8 cellular contexts compared by ENCODE assay signal in genomic region chr19:52821206-52821960, GRCh38. TPM values are rescaled to one million over a fixed set of nuclear protein-coding genes. Genes with fewer than 3 reads are reported as not detected.
A peak's percentile ranks its signal among the peaks of the same experiment; 100 is the strongest.
DNase-seq lines count a peak whose midpoint lies in the region; ATAC-seq, FAIRE-seq and TF ChIP-seq lines count a peak whose summit lies in the region.
"Not testable (repeated sequence)": the region's sequence is repeated elsewhere in the genome, so short reads cannot be mapped to it uniquely, and the experiment has no call there.

Gene ZNF28 (minus strand): TSS chr19:52821633. CDS start chr19:52817958, 3,675 bp downstream.

- DNase-seq in A549 (ENCODE audit: low read depth in 1 of 2, low spot score in 1 of 2) = not testable (repeated sequence)
- DNase-seq in NCI-H2196 (lab: John Stamatoyannopoulos, UW; ENCODE audit: unreplicated experiment) = peak; percentile 30
- DNase-seq in activated CD4-positive, alpha-beta T cell treated with anti-CD3 and anti-CD28 coated beads for 4 hours = peak; percentile 56 to 62
- DNase-seq in cerebellum (ENCODE audit: low spot score) = peak; percentile 61
- peak; percentile 73 for DNase-seq in islet precursor cell
- peak; percentile 69 for DNase-seq in small intestine

- H3K27me3 ChIP-seq in small intestine (ENCODE audit: control insufficient read depth in 2 of 2, insufficient read depth in 2 of 2, low read length in 2 of 2) = not testable (repeated sequence)

- H3K4me1 ChIP-seq in A549; small intestine (ENCODE audit: control insufficient read depth in 2 of 2, insufficient read depth in 1 of 2, low read depth in 1 of 2, low read length in 1 of 2): not testable (repeated sequence)

- not testable (repeated sequence) for TF ChIP-seq RAD21 in A549 (conservative IDR thresholded peaks at IDR 0.05 in 1 of 2, IDR thresholded peaks at IDR 0.05 in 1 of 2)

- 14% methylated on average over 18 of the region's 44 CpGs for WGBS in A549 (ENCODE audit: missing lambda C conversion rate)
- 2 to 4% (median 2%) methylated on average over 18 to 36 of the region's 44 CpGs for WGBS in small intestine, 3 donors

- CTCF ChIA-PET in A549 (lab: Yijun Ruan, JAX) = not testable (repeated sequence)

- not testable (repeated sequence) for FAIRE-seq in A549 (lab: Jason Lieb, UNC); small intestine (lab: Jason Lieb, UNC)

- peaks cover 46% of the 10 kb centered on the region for H3K9me3 ChIP-seq in A549
- H3K9me3 ChIP-seq in small intestine (ENCODE audit: control insufficient read depth, low read depth) = not testable (repeated sequence)

- not testable (repeated sequence) for TF ChIP-seq CTCF in A549 (IDR thresholded peaks at IDR 0.05)

- not testable (repeated sequence) for H3K4me3 ChIP-seq in A549
- peak within 1 kb of the TSS; percentile 49 to 61 for H3K4me3 ChIP-seq in small intestine (ENCODE audit: low read depth in 1 of 2, low read length in 2 of 2)

- not testable (repeated sequence) for TF ChIP-seq EP300 in A549 (IDR thresholded peaks at IDR 0.05)

- H3K27ac ChIP-seq in A549 = not testable (repeated sequence)
- peak within 1 kb of the TSS in 1 of 2 donors; percentile 27 for H3K27ac ChIP-seq in small intestine (ENCODE audit: low read depth in 1 of 2, low read length in 1 of 2)

- not testable (repeated sequence) for TF ChIP-seq POLR2A in A549 (IDR thresholded peaks at IDR 0.05; ENCODE audit: low read length)

- H3K4me2 ChIP-seq in A549 = not testable (repeated sequence)

- not testable (repeated sequence) for H3K36me3 ChIP-seq in small intestine (ENCODE audit: control insufficient read depth in 2 of 2, insufficient read depth in 2 of 2, low read length in 2 of 2)

- POLR2A ChIA-PET in A549 (lab: Yijun Ruan, JAX) = interaction anchor here (0.6 kb wide), 1 partner anchor 27 kb away, joined by 3 read pairs; no protein-coding TSS in a partner anchor

- ATAC-seq in A549 (peak; percentile 43 to 89; a peak in 4 of 6 replicates), GM18870 (IDR thresholded peaks at IDR 0.05; ENCODE audit: unreplicated experiment) (peak; percentile 55), HG03095 (IDR thresholded peaks at IDR 0.05; ENCODE audit: unreplicated experiment) (peak; percentile 94)

RNA-seq across cellular contexts. Expression of gene ZNF28, which starts in this region (rescaled TPM):
- 2.6 and 4.0 TPM in 2 replicates for polyA plus RNA-seq in A549 (2011; rRNA removed)
- 0.30 and 0.34 TPM in 2 replicates for polyA plus RNA-seq in A549 (2012; cell fraction: cytosol; rRNA removed)
- 0.05 and 0.08 TPM in 2 replicates for polyA plus RNA-seq in A549 (2012; cell fraction: nucleus; rRNA removed)
- polyA plus RNA-seq in A549 (2017; fragmentation: RNase III; extraction: RNeasy Plus Mini Kit Qiagen cat#74134 plus additional on column Dnase treatment) = 0.76 to 1.3 TPM (median 1.3 TPM) in 3 replicates
- 1.2 and 1.8 TPM in 2 replicates for polyA minus RNA-seq in A549 (2011; rRNA and poly(A)+ RNA removed)
- total RNA-seq in cerebellum = 24.5 TPM
- 1 to 10 TPM; 2.2 to 5.8 (median 5.7) TPM for polyA plus RNA-seq in small intestine
